In the genomic region with DNA sequence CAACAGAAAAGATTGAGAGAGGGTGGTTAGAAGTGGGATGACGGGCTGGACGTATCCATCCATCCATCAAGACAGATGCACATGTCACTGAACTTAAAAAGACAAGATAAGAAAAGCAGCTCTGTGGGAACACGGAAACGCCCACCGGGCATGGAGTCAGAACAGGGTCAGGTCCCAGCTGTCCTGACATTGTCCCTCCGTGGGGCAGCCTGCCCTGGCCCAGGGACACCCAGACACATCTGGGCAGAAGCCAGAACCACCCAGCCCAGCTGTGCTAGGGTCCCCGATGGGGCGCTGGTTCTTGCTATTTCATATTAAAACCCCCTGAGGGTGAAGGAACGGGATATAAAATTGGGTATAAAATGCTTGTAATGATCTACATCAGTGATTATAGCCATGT, we compare ENCODE assay signal across 15 cellular contexts.
A peak's percentile ranks its signal among the peaks of the same experiment; 100 is the strongest.
DNase-seq lines count a peak whose midpoint lies in the region; ATAC-seq and TF ChIP-seq lines count a peak whose summit lies in the region.
"Had no signal": no experiment of that assay in that cellular context is flagged by ENCODE, and none has a peak within 500 bp of the region (broad histone marks: within the 10 kb centered on the region; RNA-seq: fewer than 3 reads in every experiment).

No MANE protein-coding gene starts in this region.

- no peaks in the 10 kb centered on the region for H3F3A ChIP-seq in SK-N-SH (replicated peaks; ENCODE audit: insufficient read depth)

- H3K4me3 Mint-ChIP-seq in brain = no peak overlapping the region
- H3K4me3 Mint-ChIP-seq: CD4-positive, alpha-beta T cell had no signal

- no peaks in the 10 kb centered on the region for H3K27me3 ChIP-seq in SK-N-SH (ENCODE audit: insufficient read depth)

- ATAC-seq in SK-N-SH treated with all-trans-retinoic acid at 6 μM for 48 hours (no peak), GM19324 (IDR thresholded peaks at IDR 0.05; ENCODE audit: low FRiP score, unreplicated experiment) (no peak)
- ATAC-seq in stimulated activated naive CD8-positive, alpha-beta T cell treated with anti-CD3 and anti-CD28 coated beads, Interleukin-15, Interleukin-2, amounts not matched to agents 100 U/mL and 50 U/mL, for 24 hours = no peak
- ATAC-seq: A549 had no signal

- peak; percentile 59 for DNase-seq in SK-N-SH
- DNase-seq in myocyte (ENCODE audit: low read depth) = peak; percentile 42
- no peak for DNase-seq in stimulated activated naive CD8-positive, alpha-beta T cell treated with anti-CD3 and anti-CD28 coated beads, Interleukin-15, Interleukin-2, amounts not matched to agents 100 U/mL and 50 U/mL, for 24 hours
- DNase-seq: AML-193; Caco-2; CD4-positive, alpha-beta T cell; GM23248 had no signal

- H3K36me3 Mint-ChIP-seq in brain = no peaks in the 10 kb centered on the region

- no peak overlapping the region for H3K27ac ChIP-seq in SK-N-SH (ENCODE audit: low read depth in 2 of 2, low read length in 1 of 2)
- H3K27ac ChIP-seq in temporal lobe (ENCODE audit: low read depth, low read length) = peak overlapping the region; percentile 36
- H3K27ac ChIP-seq: 22Rv1, A549, C4-2B, GM23248 had no signal

- peaks cover 50% of the 10 kb centered on the region for H3K4me1 Mint-ChIP-seq in brain

- H3K4me1 ChIP-seq in SK-N-SH (ENCODE audit: control insufficient read depth in 1 of 2, insufficient read depth in 2 of 2, low read depth in 1 of 2, low read length in 1 of 2) = peaks cover 0 to 8% of the 10 kb centered on the region in 2 experiments; a peak in 1 of 4 replicates
- H3K4me1 ChIP-seq: A549, Caco-2, HAP-1 had no signal

- 30% methylated on average over 9 of the region's 9 CpGs for WGBS in SK-N-SH (ENCODE audit: low lambda C conversion rate)

- no peak overlapping the region for H2AFZ ChIP-seq in SK-N-SH (ENCODE audit: low read depth)
- H2AFZ ChIP-seq: GM23248 had no signal

- CTCF ChIA-PET in SK-N-SH (lab: Yijun Ruan, JAX) = interaction anchor here (0.6 to 1.7 kb wide), 3 partner anchors 163 to 1953 kb away, joined by 3 to 5 read pairs (median 3); no protein-coding TSS in a partner anchor

- POLR2A ChIA-PET in SK-N-SH (lab: Yijun Ruan, JAX) = no interaction called here

- H4K20me1 ChIP-seq in SK-N-SH (ENCODE audit: insufficient read depth) = no peaks in the 10 kb centered on the region

- peaks cover 10% of the 10 kb centered on the region for H3K27me3 Mint-ChIP-seq in brain

- H3K9me2 ChIP-seq in SK-N-SH = no peaks in the 10 kb centered on the region

- peak overlapping the region in 4 of 5 experiments; percentile 39 to 96 (median 90) for H3K27ac Mint-ChIP-seq in brain
- H3K27ac Mint-ChIP-seq: CD4-positive, alpha-beta T cell had no signal

- TF ChIP-seq EP300 in SK-N-SH (IDR thresholded peaks at IDR 0.05; ENCODE audit: borderline replicate concordance in 1 of 2, low read depth in 1 of 2, low read length in 1 of 2) = no peak

- no peaks in the 10 kb centered on the region for H3K79me2 ChIP-seq in SK-N-SH (ENCODE audit: insufficient read depth)

- TF ChIP-seq CTCF in SK-N-SH (IDR thresholded peaks at IDR 0.05) (no peak), brain (conservative IDR thresholded peaks at IDR 0.05) (no peak)

- H3K9me3 Mint-ChIP-seq in brain = no peaks in the 10 kb centered on the region
- H3K9me3 Mint-ChIP-seq: CD4-positive, alpha-beta T cell had no signal

- H3K36me3 ChIP-seq in SK-N-SH (replicated peaks in 1 of 2; ENCODE audit: control insufficient read depth in 1 of 2, insufficient read depth in 2 of 2, low read length in 1 of 2) = no peaks in the 10 kb centered on the region
- H3K36me3 ChIP-seq: HAP-1 had no signal

- H3K9ac ChIP-seq in SK-N-SH = no peak overlapping the region
- H3K9ac ChIP-seq: GM23248 had no signal

- H3K4me3 ChIP-seq in SK-N-SH (ENCODE audit: low read depth in 2 of 2, low read length in 1 of 2) = no peak overlapping the region
- H3K4me3 ChIP-seq: A549, GM23248, HAP-1 had no signal

- H3K4me2 ChIP-seq in SK-N-SH = no peak overlapping the region
- H3K4me2 ChIP-seq: A549 had no signal

- H3K9me3 ChIP-seq in SK-N-SH = no peaks in the 10 kb centered on the region
- H3K9me3 ChIP-seq: A549, Caco-2, HAP-1 had no signal

- TF ChIP-seq RAD21 in SK-N-SH (IDR thresholded peaks at IDR 0.05; ENCODE audit: low read length) = no peak

TF ChIP-seq in SK-N-SH, 30 proteins besides CTCF, POLR2A, EP300 and RAD21 (continues in another document):
- TF ChIP-seq GABPA (IDR thresholded peaks at IDR 0.05; ENCODE audit: low read depth) = no peak
- TF ChIP-seq, protein P1, sequence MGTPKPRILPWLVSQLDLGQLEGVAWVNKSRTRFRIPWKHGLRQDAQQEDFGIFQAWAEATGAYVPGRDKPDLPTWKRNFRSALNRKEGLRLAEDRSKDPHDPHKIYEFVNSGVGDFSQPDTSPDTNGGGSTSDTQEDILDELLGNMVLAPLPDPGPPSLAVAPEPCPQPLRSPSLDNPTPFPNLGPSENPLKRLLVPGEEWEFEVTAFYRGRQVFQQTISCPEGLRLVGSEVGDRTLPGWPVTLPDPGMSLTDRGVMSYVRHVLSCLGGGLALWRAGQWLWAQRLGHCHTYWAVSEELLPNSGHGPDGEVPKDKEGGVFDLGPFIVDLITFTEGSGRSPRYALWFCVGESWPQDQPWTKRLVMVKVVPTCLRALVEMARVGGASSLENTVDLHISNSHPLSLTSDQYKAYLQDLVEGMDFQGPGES (IDR thresholded peaks at IDR 0.05; ENCODE audit: low read depth, low read length) = no peak
- TF ChIP-seq NFIC (IDR thresholded peaks at IDR 0.05; ENCODE audit: borderline replicate concordance) = no peak
- TF ChIP-seq, protein P2, sequence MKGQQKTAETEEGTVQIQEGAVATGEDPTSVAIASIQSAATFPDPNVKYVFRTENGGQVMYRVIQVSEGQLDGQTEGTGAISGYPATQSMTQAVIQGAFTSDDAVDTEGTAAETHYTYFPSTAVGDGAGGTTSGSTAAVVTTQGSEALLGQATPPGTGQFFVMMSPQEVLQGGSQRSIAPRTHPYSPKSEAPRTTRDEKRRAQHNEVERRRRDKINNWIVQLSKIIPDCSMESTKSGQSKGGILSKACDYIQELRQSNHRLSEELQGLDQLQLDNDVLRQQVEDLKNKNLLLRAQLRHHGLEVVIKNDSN (IDR thresholded peaks at IDR 0.05; ENCODE audit: borderline replicate concordance, low read depth) = no peak
- TF ChIP-seq MEF2A (IDR thresholded peaks at IDR 0.05; ENCODE audit: borderline replicate concordance, low read depth) = no peak
- TF ChIP-seq TEAD4 (IDR thresholded peaks at IDR 0.05; ENCODE audit: borderline replicate concordance, insufficient read depth) = no peak
- TF ChIP-seq ELF1 (IDR thresholded peaks at IDR 0.05) = no peak
- no peak for TF ChIP-seq SMC3 (IDR thresholded peaks at IDR 0.05; ENCODE audit: low read depth, low read length)
- no peak for TF ChIP-seq MXI1 (IDR thresholded peaks at IDR 0.05; ENCODE audit: low read depth, low read length)

TF ChIP-seq in SK-N-SH treated with all-trans-retinoic acid at 6 μM for 48 hours, 23 proteins besides CTCF, POLR2A, EP300 and RAD21:
- no peak for TF ChIP-seq POU6F1 (CRISPR knock-in tag; IDR thresholded peaks at IDR 0.05; ENCODE audit: borderline replicate concordance, low read depth)
